In genomic region chr2:196925768-196926561, GRCh38 we compare ENCODE assay signal across 8 cellular contexts. TPM values are rescaled to one million over a fixed set of nuclear protein-coding genes. Genes with fewer than 3 reads are reported as not detected.
DNase-seq lines count a peak whose midpoint lies in the region; ATAC-seq, FAIRE-seq and TF ChIP-seq lines count a peak whose summit lies in the region.

No MANE protein-coding gene starts in this region.

- intact Hi-C loops in testis (cut with DNase I; ENCODE audit: low total_unique reads) = no loop called here

- no peaks in the 10 kb centered on the region for H3K27me3 Mint-ChIP-seq in activated CD8-positive, alpha-beta memory T cell treated with anti-CD3 and anti-CD28 coated beads, Interleukin-2, amount 10 ng/mL, durations not matched to agents 7 days and 5 days

- CTCF ChIA-PET in activated CD8-positive, alpha-beta memory T cell treated with anti-CD3 and anti-CD28 coated beads, Interleukin-2, amount 10 ng/mL, durations not matched to agents 7 days and 5 days (lab: Charles Lee) = interaction anchor here (1.2 kb wide), 1 partner anchor 36 kb away, joined by 4 read pairs; no protein-coding TSS in a partner anchor

- DNase-seq in A172 (ENCODE audit: low spot score) (peak; percentile 16), GM12892 (ENCODE audit: insufficient read length) (no peak), NCI-H2029 (lab: John Stamatoyannopoulos, UW) (peak; percentile 11), epithelial cell of proximal tubule (ENCODE audit: low read depth) (no peak), testis (peak; percentile 27)
- DNase-seq in activated CD8-positive, alpha-beta memory T cell treated with anti-CD3 and anti-CD28 coated beads, Interleukin-2, amount 10 ng/mL, durations not matched to agents 7 days and 5 days = no peak

- H3K36me3 ChIP-seq in muscle layer of colon (ENCODE audit: insufficient read depth, low read length) (no peaks in the 10 kb centered on the region), testis (ENCODE audit: low read depth, missing control alignments) (no peaks in the 10 kb centered on the region)

- H3K4me3 ChIP-seq in epithelial cell of proximal tubule (ENCODE audit: low read depth, low read length) (peak overlapping the region; percentile 92), muscle layer of colon (ENCODE audit: low read depth in 1 of 2, low read length in 2 of 2) (peak overlapping the region; percentile 93 to 95), testis (peak overlapping the region; percentile 78 to 81)

- peak; percentile 79 for FAIRE-seq in GM12892 (lab: Jason Lieb, UNC)

- H3K9me3 Mint-ChIP-seq in activated CD8-positive, alpha-beta memory T cell treated with anti-CD3 and anti-CD28 coated beads, Interleukin-2, amount 10 ng/mL, durations not matched to agents 7 days and 5 days (ENCODE audit: low read depth) = no peaks in the 10 kb centered on the region

- no peaks in the 10 kb centered on the region for H3K27me3 ChIP-seq in muscle layer of colon (ENCODE audit: control insufficient read depth in 1 of 2, insufficient read depth in 2 of 2, low read length in 2 of 2)
- no peaks in the 10 kb centered on the region for H3K27me3 ChIP-seq in testis

- H3K27ac ChIP-seq in muscle layer of colon (ENCODE audit: low read depth, low read length) (peak overlapping the region; percentile 93), testis (peak overlapping the region; percentile 86 to 91)

- H3K36me3 Mint-ChIP-seq in activated CD8-positive, alpha-beta memory T cell treated with anti-CD3 and anti-CD28 coated beads, Interleukin-2, amount 10 ng/mL, durations not matched to agents 7 days and 5 days = peaks cover 32% of the 10 kb centered on the region

- peak; percentile 30 for ATAC-seq in HG02852 (IDR thresholded peaks at IDR 0.05; ENCODE audit: unreplicated experiment)
- peak; percentile 27 for ATAC-seq in activated CD8-positive, alpha-beta memory T cell treated with anti-CD3 and anti-CD28 coated beads, Interleukin-2, amount 10 ng/mL, durations not matched to agents 7 days and 5 days

- H3K4me3 Mint-ChIP-seq in activated CD8-positive, alpha-beta memory T cell treated with anti-CD3 and anti-CD28 coated beads, Interleukin-2, amount 10 ng/mL, durations not matched to agents 7 days and 5 days = peak overlapping the region; percentile 92

- H3K4me1 Mint-ChIP-seq in activated CD8-positive, alpha-beta memory T cell treated with anti-CD3 and anti-CD28 coated beads, Interleukin-2, amount 10 ng/mL, durations not matched to agents 7 days and 5 days = peaks cover 50% of the 10 kb centered on the region

- H3K4me1 ChIP-seq in muscle layer of colon (ENCODE audit: insufficient read depth, low read length) = no peaks in the 10 kb centered on the region
- H3K4me1 ChIP-seq in testis = no peaks in the 10 kb centered on the region

- H3K9ac ChIP-seq in muscle layer of colon (ENCODE audit: low read length) = peak overlapping the region; percentile 91

- TF ChIP-seq POLR2A in GM12892 (IDR thresholded peaks at IDR 0.05; ENCODE audit: low read depth, low read length) = no peak
- no peak for TF ChIP-seq POLR2A in testis (IDR thresholded peaks at IDR 0.05)

- 0% methylated on average over 37 of the region's 37 CpGs for WGBS in testis, 2 donors

- peak overlapping the region; percentile 98 for H3K27ac Mint-ChIP-seq in activated CD8-positive, alpha-beta memory T cell treated with anti-CD3 and anti-CD28 coated beads, Interleukin-2, amount 10 ng/mL, durations not matched to agents 7 days and 5 days

- TF ChIP-seq CTCF in epithelial cell of proximal tubule (conservative IDR thresholded peaks at IDR 0.05; ENCODE audit: low read depth, low read length) (no peak), testis (IDR thresholded peaks at IDR 0.05) (no peak)

- no peaks in the 10 kb centered on the region for H3K9me3 ChIP-seq in muscle layer of colon (ENCODE audit: low read length)
- H3K9me3 ChIP-seq in testis = no peaks in the 10 kb centered on the region

RNA-seq across cellular contexts. Expression of gene PGAP1, which starts 0.5 kb away (rescaled TPM):
- 4.1 and 6.5 TPM in 2 replicates for total RNA-seq in A172 (2014; rRNA removed; shearing (Covaris generic))
- 4.4 TPM for polyA plus RNA-seq in GM12892 (2012; ENCODE audit: missing spikeins)
- total RNA-seq in activated CD8-positive, alpha-beta memory T cell treated with anti-CD3 and anti-CD28 coated beads, Interleukin-2, amount 10 ng/mL, durations not matched to agents 7 days and 5 days = 10 to 100 TPM; 20.3 to 60.0 TPM
- total RNA-seq in epithelial cell of proximal tubule (1.2 and 2.6 TPM in 2 replicates), testis (10 to 100 TPM in 1 of 2 donors, 1 to 10 TPM in 1; 7.7 to 10.9 TPM)
- 6.7 TPM for polyA plus RNA-seq in testis (ENCODE audit: insufficient read depth, low read depth, low replicate concordance)

Comparison
In these comparisons a context has a peak if more than half of its experiments do, and no peak if none do; other contexts are left out.
1. DNase-seq: peak in A172 (single experiment), NCI-H2029 (single experiment) and testis (single experiment); none in GM12892 (single experiment), activated CD8-positive, alpha-beta memory T cell treated with anti-CD3 and anti-CD28 coated beads, Interleukin-2, amount 10 ng/mL, durations not matched to agents 7 days and 5 days (single experiment) and epithelial cell of proximal tubule (single experiment).
2. Peak in every context shown above with its lines, with median percentiles within 50 percentile points of each other: H3K4me3 ChIP-seq.